ENCODE assay signal across 20 cellular contexts in the genomic region with DNA sequence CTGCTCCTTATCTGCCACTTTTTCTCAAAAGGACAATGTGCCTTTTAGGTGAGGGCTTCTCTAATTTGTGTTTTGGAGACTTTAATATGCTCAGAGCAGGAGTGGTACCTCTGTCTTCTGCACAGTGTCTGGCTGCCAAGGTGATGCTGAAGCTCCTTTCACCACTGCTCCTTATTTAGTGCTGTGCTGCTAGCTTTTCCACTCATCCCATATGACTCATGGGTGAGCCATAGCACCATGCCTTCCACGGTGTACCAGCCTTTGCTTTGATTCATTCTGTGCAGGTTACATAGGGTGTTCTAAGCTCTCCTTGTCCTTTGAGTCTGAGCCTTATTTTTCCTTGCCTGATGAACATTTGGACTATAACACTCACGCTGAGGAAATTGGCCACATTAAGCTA.
DNase-seq lines count a peak whose midpoint lies in the region; ATAC-seq and TF ChIP-seq lines count a peak whose summit lies in the region.
"Had no signal": no experiment of that assay in that cellular context is flagged by ENCODE, and none has a peak within 500 bp of the region (broad histone marks: within the 10 kb centered on the region; RNA-seq: fewer than 3 reads in every experiment).

No MANE protein-coding gene starts in this region.

- TF ChIP-seq POLR2A in thyroid gland (IDR thresholded peaks at IDR 0.05): no peak

- no peaks in the 10 kb centered on the region for H3K27me3 ChIP-seq in thyroid gland
- H3K27me3 ChIP-seq: esophagus squamous epithelium, right atrium auricular region had no signal

- H3K4me3 ChIP-seq in astrocyte of the spinal cord (ENCODE audit: low read depth, low read length) (no peak overlapping the region), thyroid gland (replicated peaks in 1 of 3) (no peak overlapping the region)
- H3K4me3 ChIP-seq: esophagus squamous epithelium, right atrium auricular region had no signal

- DNase-seq in EH (ENCODE audit: low read depth) (peak; percentile 4), HS-5 (ENCODE audit: low read depth) (peak; percentile 36), astrocyte of the spinal cord (ENCODE audit: low read depth, low spot score) (peak; percentile 2), myocyte (ENCODE audit: low read depth) (peak; percentile 23), ureter (ENCODE audit: low spot score) (no peak), thyroid gland (no peak), DMS79 (lab: John Stamatoyannopoulos, UW) (no peak)
- no peak for DNase-seq in stimulated activated naive CD8-positive, alpha-beta T cell treated with anti-CD3 and anti-CD28 coated beads, Interleukin-15, Interleukin-2, amounts not matched to agents 100 U/mL and 50 U/mL, for 24 hours
- DNase-seq: activated CD4-positive, alpha-beta T cell treated with anti-CD3 and anti-CD28 coated beads, Interleukin-2, amount 50 U/mL, for 48 hours; activated naive CD4-positive, alpha-beta T cell; activated T-cell treated with anti-CD3 and anti-CD28 coated beads for 4 hours; amniotic stem cell; central memory CD4-positive, alpha-beta T cell; esophagus squamous epithelium; H9; NCI-H1930; T-helper 1 cell had no signal

- WGBS in thyroid gland, 2 donors: 80 to 81% methylated on average over 2 of the region's 2 CpGs

- no peaks in the 10 kb centered on the region for H3K36me3 ChIP-seq in thyroid gland
- H3K36me3 ChIP-seq: esophagus squamous epithelium, right atrium auricular region had no signal

- no peaks in the 10 kb centered on the region for H3K9me3 ChIP-seq in thyroid gland
- H3K9me3 ChIP-seq: esophagus squamous epithelium, right atrium auricular region had no signal

- ATAC-seq in stimulated activated naive CD8-positive, alpha-beta T cell treated with anti-CD3 and anti-CD28 coated beads, Interleukin-15, Interleukin-2, amounts not matched to agents 100 U/mL and 50 U/mL, for 24 hours: no peak
- ATAC-seq: Right ventricle myocardium inferior had no signal

- in situ Hi-C loops in astrocyte of the spinal cord (cut with HindIII; ENCODE audit: low sequenced_read_pairs): no loop called here

- no peak for TF ChIP-seq CTCF in astrocyte of the spinal cord (IDR thresholded peaks at IDR 0.05; ENCODE audit: low read depth, low read length)
- TF ChIP-seq CTCF in thyroid gland (IDR thresholded peaks at IDR 0.05): no peak

- intact Hi-C loops in thyroid gland (cut with DNase I): no loop called here

- no peak overlapping the region for H3K27ac ChIP-seq in thyroid gland
- H3K27ac ChIP-seq: esophagus squamous epithelium, HL-60, right atrium auricular region had no signal

- H3K4me1 ChIP-seq in thyroid gland: no peaks in the 10 kb centered on the region
- H3K4me1 ChIP-seq: right atrium auricular region had no signal

Comparison
In these comparisons a context has a peak if more than half of its experiments do, and no peak if none do; other contexts are left out.
1. DNase-seq: peak in EH (single experiment), HS-5 (single experiment), astrocyte of the spinal cord (single experiment) and myocyte (single experiment); none in ureter (single experiment), stimulated activated naive CD8-positive, alpha-beta T cell treated with anti-CD3 and anti-CD28 coated beads, Interleukin-15, Interleukin-2, amounts not matched to agents 100 U/mL and 50 U/mL, for 24 hours (single experiment), thyroid gland (0 of 2) and DMS79 (single experiment).